ENCODE assay signal across 8 cellular contexts in the genomic region with DNA sequence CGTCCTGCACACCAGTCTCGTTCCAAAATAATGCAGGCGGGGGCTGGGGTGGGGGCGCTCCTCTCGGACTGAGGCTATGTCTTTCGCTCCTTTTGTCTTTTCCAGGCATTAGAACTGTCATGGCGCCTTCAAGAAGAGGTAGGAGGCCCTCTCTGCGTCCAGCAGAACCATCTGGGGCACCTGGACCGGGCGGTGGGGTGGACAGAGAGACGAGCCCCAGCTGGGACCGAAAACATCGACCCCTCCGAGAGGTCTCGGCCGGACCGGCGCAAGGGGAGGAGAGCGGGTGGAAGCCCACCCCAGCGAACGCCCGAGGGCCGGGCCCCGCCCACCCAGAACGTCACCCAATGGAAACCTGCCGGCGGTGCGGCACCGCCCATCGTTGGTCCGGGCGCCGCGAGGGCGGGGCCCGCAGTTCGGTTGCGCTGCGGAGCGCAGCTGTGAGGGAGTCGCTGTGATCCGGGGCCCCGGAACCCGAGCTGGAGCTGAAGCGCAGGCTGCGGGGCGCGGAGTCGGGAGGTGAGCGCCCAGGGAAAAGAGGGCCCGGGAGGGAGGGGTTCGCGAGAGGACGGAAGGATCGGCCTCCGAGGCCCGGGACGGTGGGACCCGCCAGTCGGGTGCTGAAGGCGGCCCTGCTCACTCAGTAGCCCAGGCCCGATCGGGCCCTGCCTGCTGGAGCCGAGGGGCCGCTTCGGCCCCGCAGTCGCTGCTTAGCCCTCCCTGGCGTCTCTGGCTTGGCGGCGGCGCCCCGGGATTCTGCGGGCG.
DNase-seq lines count a peak whose midpoint lies in the region; ATAC-seq and TF ChIP-seq lines count a peak whose summit lies in the region.

A gene (plus strand): TSS at position 419 of the 765 bp plus-strand sequence. CDS start 4,643 bp downstream, outside the sequence.

- ATAC-seq in GM19025 (IDR thresholded peaks at IDR 0.05; ENCODE audit: low read depth, unreplicated experiment): peak; percentile 86
- peak; percentile 90 for ATAC-seq in HG03280 (IDR thresholded peaks at IDR 0.05; ENCODE audit: unreplicated experiment)
- ATAC-seq in activated CD4-positive, CD25-positive, alpha-beta regulatory T cell treated with anti-CD3 and anti-CD28 coated beads, Interleukin-2, amount 50 U/mL, for 24 hours: peak; percentile 89
- ATAC-seq in central memory CD8-positive, alpha-beta T cell (replicated peaks; ENCODE audit: extremely low read depth, poor library complexity, severe bottlenecking): peak; percentile 93

- H3K4me3 Mint-ChIP-seq in central memory CD8-positive, alpha-beta T cell: peak within 1 kb of the TSS; percentile 95

- peak; percentile 83 for DNase-seq in AG10803 (ENCODE audit: low read depth)
- DNase-seq in NCI-H446 treated with DMSO at 0.1 percent for 48 hours (lab: John Stamatoyannopoulos, UW): peak; percentile 71
- peak; percentile 78 to 79 for DNase-seq in central memory CD8-positive, alpha-beta T cell (ENCODE audit: low spot score in 2 of 2)
- DNase-seq in islet precursor cell: peak; percentile 95
- DNase-seq in stimulated activated CD4-positive, alpha-beta T cell treated with anti-CD3 and anti-CD28 coated beads, Interleukin-12 subunit alpha, Interleukin-12 subunit beta, amount 100 ng/mL, for 4 hours: peak; percentile 93

- peaks cover 15% of the 10 kb centered on the region for H3K36me3 Mint-ChIP-seq in central memory CD8-positive, alpha-beta T cell (ENCODE audit: insufficient read depth)

- H3K4me3 ChIP-seq in AG10803 (ENCODE audit: low read length): peak within 1 kb of the TSS; percentile 85

- TF ChIP-seq CTCF in AG10803 (conservative IDR thresholded peaks at IDR 0.05; ENCODE audit: low read length): no peak

- peak within 1 kb of the TSS; percentile 96 for H3K27ac Mint-ChIP-seq in central memory CD8-positive, alpha-beta T cell (ENCODE audit: low read depth)

- H3K4me1 Mint-ChIP-seq in central memory CD8-positive, alpha-beta T cell: peaks cover 38% of the 10 kb centered on the region

- H3K9me3 Mint-ChIP-seq in central memory CD8-positive, alpha-beta T cell: no peaks in the 10 kb centered on the region

- H3K27me3 Mint-ChIP-seq in central memory CD8-positive, alpha-beta T cell: no peaks in the 10 kb centered on the region

Comparison
In these comparisons a context has a peak if more than half of its experiments do, and no peak if none do; other contexts are left out.
1. Peak in every context shown above with its lines: DNase-seq, ATAC-seq and H3K4me3 ChIP-seq.